Comparison of ENCODE assay signal across 27 cellular contexts in the genomic region with DNA sequence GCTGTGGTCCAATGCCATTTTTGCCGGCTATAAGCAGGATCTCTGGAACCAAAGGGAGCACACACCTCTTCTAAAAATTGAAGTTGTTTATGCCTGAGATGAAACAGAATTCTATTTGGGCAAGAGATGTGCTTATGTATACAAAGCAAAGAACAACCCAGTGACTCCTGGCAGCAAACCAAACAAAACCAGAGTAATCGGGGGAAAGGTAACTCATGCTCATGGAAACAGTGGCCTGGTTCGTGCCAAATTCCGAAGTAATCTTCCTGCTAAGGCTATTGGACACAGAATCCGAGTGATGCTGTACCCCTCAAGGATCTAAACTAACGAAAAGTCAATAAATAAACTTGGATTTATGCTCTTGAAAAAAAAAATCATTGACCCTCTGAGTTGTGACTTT.
"Had no signal": no experiment of that assay in that cellular context is flagged by ENCODE, and none has a peak within 500 bp of the region (broad histone marks: within the 10 kb centered on the region; RNA-seq: fewer than 3 reads in every experiment).

No MANE protein-coding gene starts in this region.

- H3K9me3 ChIP-seq: esophagus muscularis mucosa, gastroesophageal sphincter, heart left ventricle, neutrophil, tibial artery, upper lobe of right lung, uterus had no signal

- H3K27me3 ChIP-seq: esophagus muscularis mucosa, hepatocyte, neutrophil, tibial artery, upper lobe of right lung, uterus had no signal

- H3K4me2 ChIP-seq: hepatocyte, smooth muscle cell had no signal

- H3K79me2 ChIP-seq: hepatocyte, parathyroid adenoma had no signal

- DNase-seq: cerebellar nuclear complex; effector CD8-positive, alpha-beta T cell; foreskin keratinocyte; heart left ventricle; left colon; left ventricle myocardium superior; natural killer cell; stimulated activated CD4-positive, alpha-beta T cell treated with anti-CD3 and anti-CD28 coated beads, Interleukin-12 subunit alpha, Interleukin-12 subunit beta, amount 100 ng/mL, for 4 hours; stimulated activated CD4-positive, alpha-beta T cell treated with anti-CD3 and anti-CD28 coated beads, Interleukin-1b, Interleukin-23, amount 100 ng/mL, for 48 hours; stimulated activated CD4-positive, alpha-beta T cell treated with anti-CD3 and anti-CD28 coated beads, Interleukin-4, amount 100 ng/mL, for 1 hour; stimulated activated CD8-positive, alpha-beta memory T cell treated with anti-CD3 and anti-CD28 coated beads, Interleukin-4, amount 100 ng/mL, for 48 hours; stimulated activated naive CD4-positive, alpha-beta T cell; stimulated activated naive CD8-positive, alpha-beta T cell treated with anti-CD3 and anti-CD28 coated beads, Interleukin-15, amount 100 ng/mL, for 72 hours; tibial artery; upper lobe of right lung; uterus had no signal

- H3K27ac ChIP-seq: esophagus muscularis mucosa, foreskin keratinocyte, gastroesophageal sphincter, heart left ventricle, hepatocyte, neutrophil, parathyroid adenoma, tibial artery, upper lobe of right lung, uterus had no signal

- H3K4me3 ChIP-seq: esophagus muscularis mucosa, gastroesophageal sphincter, heart left ventricle, hepatocyte, lung, smooth muscle cell, tibial artery, upper lobe of right lung, uterus had no signal

- ATAC-seq: foreskin keratinocyte; gastroesophageal sphincter; heart left ventricle; left colon; left ventricle myocardium superior; natural killer cell; sciatic nerve; stimulated activated naive CD8-positive, alpha-beta T cell treated with anti-CD3 and anti-CD28 coated beads, Interleukin-15, amount 100 ng/mL, for 72 hours; upper lobe of right lung had no signal

- FAIRE-seq: colon, endothelial cell of umbilical vein, islet of Langerhans had no signal

- H2AFZ ChIP-seq: hepatocyte, parathyroid adenoma had no signal

- H3K9ac ChIP-seq: parathyroid adenoma had no signal

- H3K36me3 ChIP-seq: esophagus muscularis mucosa, gastroesophageal sphincter, heart left ventricle, neutrophil, tibial artery, upper lobe of right lung, uterus had no signal

- H3K4me1 ChIP-seq: esophagus muscularis mucosa, gastroesophageal sphincter, heart left ventricle, parathyroid adenoma, tibial artery, upper lobe of right lung, uterus had no signal
